Comparison of ENCODE assay signal across 28 cellular contexts in the genomic region with DNA sequence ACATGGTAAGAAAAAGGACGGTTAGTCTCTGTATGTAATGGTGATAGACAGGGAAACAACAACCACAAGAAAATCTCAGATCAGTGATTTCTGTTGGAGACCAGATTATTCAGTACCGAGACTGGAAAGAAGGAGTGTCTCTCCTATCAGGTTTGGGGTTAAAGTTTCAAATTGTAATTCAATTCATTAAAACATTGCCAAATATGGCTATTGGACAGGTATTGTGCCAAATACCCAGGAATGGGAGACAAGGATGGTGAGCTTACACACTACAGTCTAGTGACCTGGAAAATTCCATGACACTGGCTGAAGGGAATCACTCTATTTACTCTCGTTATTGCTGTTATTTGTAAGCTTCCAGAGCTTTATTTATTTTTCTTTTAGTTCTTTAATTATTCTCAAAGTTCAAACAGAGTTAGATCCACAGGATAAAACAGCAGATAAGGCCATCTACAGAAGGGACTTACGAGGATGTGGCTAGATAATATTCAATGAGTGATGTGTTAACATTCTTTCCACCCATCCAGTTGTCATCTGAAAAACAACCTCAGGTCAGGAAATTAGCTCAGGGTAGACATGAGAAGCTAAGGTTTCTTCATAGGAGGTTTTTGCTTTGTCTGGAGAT. TPM values are rescaled to one million over a fixed set of nuclear protein-coding genes. Genes with fewer than 3 reads are reported as not detected.
DNase-seq lines count a peak whose midpoint lies in the region; ATAC-seq, FAIRE-seq and TF ChIP-seq lines count a peak whose summit lies in the region.
"Had no signal": no experiment of that assay in that cellular context is flagged by ENCODE, and none has a peak within 500 bp of the region (broad histone marks: within the 10 kb centered on the region; RNA-seq: fewer than 3 reads in every experiment).

No MANE protein-coding gene starts in this region.

- H3K27me3 Mint-ChIP-seq in neural progenitor cell (ENCODE audit: insufficient read depth, low read depth), result peaks cover 4% of the 10 kb centered on the region

- WGBS in psoas muscle, 3 donors, result 63 to 85% (median 81%) methylated on average over 4 of the region's 4 CpGs

- peak; percentile 27 for ATAC-seq in left colon
- no peak for ATAC-seq in psoas muscle
- no peak for ATAC-seq in HG03378 (IDR thresholded peaks at IDR 0.05; ENCODE audit: unreplicated experiment)
- ATAC-seq: GM12878, natural killer cell had no signal

- TF ChIP-seq POLR2A in GM12892 (IDR thresholded peaks at IDR 0.05; ENCODE audit: low read depth, low read length), result no peak

- H3K9me3 ChIP-seq in psoas muscle, result no peaks in the 10 kb centered on the region
- no peaks in the 10 kb centered on the region for H3K9me3 ChIP-seq in neural progenitor cell (ENCODE audit: low read depth)
- H3K9me3 ChIP-seq: pancreas, SK-N-SH, suprapubic skin had no signal

- DNase-seq in M059J (ENCODE audit: low read depth), result peak; percentile 79
- DNase-seq in left colon, result no peak
- DNase-seq in psoas muscle, result no peak
- DNase-seq in neural progenitor cell (ENCODE audit: low spot score), result no peak
- DNase-seq in GM13977 (ENCODE audit: low spot score), result no peak
- no peak for DNase-seq in GM12892 (ENCODE audit: insufficient read length)
- DNase-seq: 8988T; activated B cell treated with CpG ODN at 0.5 μM for 24 hours; activated CD4-positive, alpha-beta T cell treated with anti-CD3 and anti-CD28 coated beads, Interleukin-2, amount 50 U/mL, for 4 hours; activated CD8-positive, alpha-beta memory T cell treated with anti-CD3 and anti-CD28 coated beads, Interleukin-2, amount 50 U/mL, for 48 hours; activated effector memory CD4-positive, alpha-beta T cell treated with Interleukin-2 at 50 U/mL for 16 hours; activated naive CD8-positive, alpha-beta T cell treated with anti-CD3 and anti-CD28 coated beads, Interleukin-2, amount 10 ng/mL, durations not matched to agents 7 days and 5 days; DMS79; effector CD4-positive, alpha-beta T cell; kidney; natural killer cell; NCI-H1694 treated with DMSO at 0.1 percent for 48 hours; pancreas; SK-N-SH had no signal

- no peak overlapping the region for H3K27ac Mint-ChIP-seq in neural progenitor cell
- H3K27ac Mint-ChIP-seq: activated B cell treated with CpG ODN at 0.5 μM for 24 hours; activated naive CD8-positive, alpha-beta T cell treated with anti-CD3 and anti-CD28 coated beads, Interleukin-2, amount 10 ng/mL, durations not matched to agents 7 days and 5 days; memory B cell; natural killer cell; T-helper 2 cell treated with Interferon-gamma antibody and Interleukin-4, amounts not matched to agents 5 μg/mL and 100 μg/mL, for 36 hours had no signal

- H3K4me1 ChIP-seq in psoas muscle (peaks cover 5% of the 10 kb centered on the region), neural progenitor cell (peaks cover 32% of the 10 kb centered on the region)
- H3K4me1 ChIP-seq: pancreas, suprapubic skin had no signal

- no peak overlapping the region for H2AFZ ChIP-seq in neural progenitor cell (replicated peaks)

- no peaks in the 10 kb centered on the region for H3K36me3 Mint-ChIP-seq in neural progenitor cell
- H3K36me3 Mint-ChIP-seq: activated naive CD8-positive, alpha-beta T cell treated with anti-CD3 and anti-CD28 coated beads, Interleukin-2, amount 10 ng/mL, durations not matched to agents 7 days and 5 days; memory B cell; natural killer cell had no signal

- no peaks in the 10 kb centered on the region for H3K9me3 Mint-ChIP-seq in neural progenitor cell
- H3K9me3 Mint-ChIP-seq: activated B cell treated with CpG ODN at 0.5 μM for 24 hours; activated naive CD8-positive, alpha-beta T cell treated with anti-CD3 and anti-CD28 coated beads, Interleukin-2, amount 10 ng/mL, durations not matched to agents 7 days and 5 days; memory B cell; natural killer cell; T-helper 2 cell treated with Interferon-gamma antibody and Interleukin-4, amounts not matched to agents 5 μg/mL and 100 μg/mL, for 36 hours had no signal

- no peak overlapping the region for H3K9ac ChIP-seq in neural progenitor cell
- H3K9ac ChIP-seq: KMS-11, SK-N-SH had no signal

- H3K79me2 ChIP-seq in neural progenitor cell (ENCODE audit: low read depth), result no peaks in the 10 kb centered on the region

- H3K27ac ChIP-seq in 22Rv1 (peak overlapping the region; percentile 57), psoas muscle (peak overlapping the region; percentile 50), neural progenitor cell (no peak overlapping the region)
- H3K27ac ChIP-seq: KMS-11, pancreas, RWPE1, suprapubic skin had no signal

- FAIRE-seq in GM12892 (lab: Jason Lieb, UNC), result no peak
- FAIRE-seq: GM12878, H1, kidney, pancreas had no signal

- H3K36me3 ChIP-seq in psoas muscle (ENCODE audit: insufficient read depth in 1 of 2, low read depth in 1 of 2) (no peaks in the 10 kb centered on the region), neural progenitor cell (no peaks in the 10 kb centered on the region)
- H3K36me3 ChIP-seq: pancreas, suprapubic skin had no signal

- no peaks in the 10 kb centered on the region for H3K27me3 ChIP-seq in psoas muscle (ENCODE audit: insufficient read depth in 3 of 3, low read length in 2 of 3)
- H3K27me3 ChIP-seq in neural progenitor cell, result no peaks in the 10 kb centered on the region
- H3K27me3 ChIP-seq: pancreas, suprapubic skin had no signal

- H3K4me2 ChIP-seq in neural progenitor cell, result no peak overlapping the region
- H3K4me2 ChIP-seq: KMS-11, SK-N-SH had no signal

- intact Hi-C loops in left colon (cut with DNase I, micrococcal nuclease) (no loop called here), psoas muscle (cut with DNase I) (no loop called here)

- no peak overlapping the region for H3K4me3 ChIP-seq in psoas muscle
- H3K4me3 ChIP-seq in neural progenitor cell, result no peak overlapping the region
- H3K4me3 ChIP-seq: GM12878, pancreas, suprapubic skin had no signal

- H4K20me1 ChIP-seq in neural progenitor cell (ENCODE audit: low read depth), result no peaks in the 10 kb centered on the region

- H3F3A ChIP-seq in neural progenitor cell (ENCODE audit: low read depth), result peaks cover 19% of the 10 kb centered on the region

- no peak overlapping the region for H3K4me3 Mint-ChIP-seq in neural progenitor cell
- H3K4me3 Mint-ChIP-seq: activated B cell treated with CpG ODN at 0.5 μM for 24 hours; activated naive CD8-positive, alpha-beta T cell treated with anti-CD3 and anti-CD28 coated beads, Interleukin-2, amount 10 ng/mL, durations not matched to agents 7 days and 5 days; memory B cell; natural killer cell; T-helper 2 cell treated with Interferon-gamma antibody and Interleukin-4, amounts not matched to agents 5 μg/mL and 100 μg/mL, for 36 hours had no signal

- TF ChIP-seq CTCF in 22Rv1 (IDR thresholded peaks at IDR 0.05) (no peak), psoas muscle (IDR thresholded peaks at IDR 0.05) (no peak), neural progenitor cell (IDR thresholded peaks at IDR 0.05) (no peak), GM13977 (IDR thresholded peaks at IDR 0.05; ENCODE audit: extremely low read depth, insufficient read depth, missing control alignments) (no peak)

- in situ Hi-C loops in GM13977 (cut with MboI; ENCODE audit: low pct_unique_long_range_greater_than_20kb, low sequenced_read_pairs, unreplicated experiment), result no loop called here

- H3K4me1 Mint-ChIP-seq in neural progenitor cell, result peaks cover 15% of the 10 kb centered on the region
- H3K4me1 Mint-ChIP-seq: natural killer cell had no signal

RNA-seq across cellular contexts. Expression of a gene that starts 25.1 kb away (rescaled TPM):
- total RNA-seq in M059J (2014; rRNA removed; shearing (Covaris generic)), result 28.6 and 35.2 TPM in 2 replicates
- 10 to 100 TPM; 11.6 to 13.9 TPM for total RNA-seq in left colon
- 1 to 10 TPM; 3.0 to 9.2 (median 4.2) TPM for total RNA-seq in psoas muscle
- 10 to 100 TPM in 1 of 3 donors, 1 to 10 TPM in 2; 6.2 to 11.0 (median 7.6) TPM for polyA plus RNA-seq in psoas muscle
- 73.7 and 122 TPM in 2 replicates for total RNA-seq in neural progenitor cell (ENCODE audit: low replicate concordance)
- polyA plus RNA-seq in GM12892 (2012; ENCODE audit: missing spikeins), result 22.7 TPM
